29 cellular contexts compared by ENCODE assay signal in genomic region chr5:3175416-3175815, GRCh38.
"Had no signal": no experiment of that assay in that cellular context is flagged by ENCODE, and none has a peak within 500 bp of the region (broad histone marks: within the 10 kb centered on the region; RNA-seq: fewer than 3 reads in every experiment).

No MANE protein-coding gene starts in this region.

- H3K27me3 ChIP-seq: testis, thyroid gland, tibial artery, tibial nerve, transverse colon, upper lobe of left lung, upper lobe of right lung, uterus, vagina had no signal

- ATAC-seq: stimulated activated effector memory CD8-positive, alpha-beta T cell treated with anti-CD3 and anti-CD28 coated beads, Interleukin-12 subunit alpha, Interleukin-12 subunit beta, amount 100 ng/mL, for 72 hours; stimulated activated memory B cell treated with anti-CD40 and anti-IgM and Interleukin-4, amounts not matched to agents 10 μg/mL and 1 μg/mL and 100 μg/mL, for 72 hours; stimulated activated naive B cell treated with anti-CD40 and anti-IgM and Interleukin-4, amounts not matched to agents 10 μg/mL and 1 μg/mL and 100 μg/mL, for 72 hours; stimulated activated naive CD8-positive, alpha-beta T cell treated with anti-CD3 and anti-CD28 coated beads, Interleukin-15, amount 100 ng/mL, for 72 hours; stimulated activated naive CD8-positive, alpha-beta T cell treated with anti-CD3 and anti-CD28 coated beads, Interleukin-15, Interleukin-2, amounts not matched to agents 100 U/mL and 50 U/mL, for 24 hours; upper lobe of right lung had no signal

- DNase-seq: stimulated activated CD4-positive, alpha-beta T cell treated with anti-CD3 and anti-CD28 coated beads, Interleukin-2, amount 100 ng/mL, for 48 hours; stimulated activated CD4-positive, alpha-beta T cell treated with anti-CD3 and anti-CD28 coated beads, Interleukin-4, amount 100 ng/mL, for 1 hour; stimulated activated CD4-positive, alpha-beta T cell treated with anti-CD3 and anti-CD28 coated beads, Interleukin-4, amount 100 ng/mL, for 24 hours; stimulated activated CD4-positive, alpha-beta T cell treated with anti-CD3 and anti-CD28 coated beads, Interleukin-4, amount 100 ng/mL, for 4 hours; stimulated activated CD8-positive, alpha-beta memory T cell treated with anti-CD3 and anti-CD28 coated beads, Interleukin-4, amount 100 ng/mL, for 48 hours; stimulated activated naive B cell treated with anti-CD40 and anti-IgM and Interleukin-4, amounts not matched to agents 10 μg/mL and 1 μg/mL and 100 μg/mL, for 72 hours; stimulated activated naive CD4-positive, alpha-beta T cell; stimulated activated naive CD4-positive, alpha-beta T cell treated with Interleukin-2 at 50 U/mL for 16 hours; stimulated activated naive CD8-positive, alpha-beta T cell treated with anti-CD3 and anti-CD28 coated beads, Interleukin-15, amount 100 ng/mL, for 72 hours; stimulated activated naive CD8-positive, alpha-beta T cell treated with anti-CD3 and anti-CD28 coated beads, Interleukin-15, Interleukin-2, amounts not matched to agents 100 U/mL and 50 U/mL, for 24 hours; stomach; substantia nigra; testis; thyroid gland; tibial artery; transverse colon; trophoblast cell; upper lobe of left lung; upper lobe of right lung; uterus had no signal

- H3K4me1 ChIP-seq: stomach, suprapubic skin, testis, thyroid gland, tibial artery, tibial nerve, transverse colon, upper lobe of left lung, upper lobe of right lung, uterus, vagina had no signal

- H3K9me3 Mint-ChIP-seq: type B pancreatic cell had no signal

- H3K27ac Mint-ChIP-seq: stimulated activated effector memory CD8-positive, alpha-beta T cell treated with anti-CD3 and anti-CD28 coated beads, Interleukin-12 subunit alpha, Interleukin-12 subunit beta, amount 100 ng/mL, for 72 hours; stimulated activated memory B cell treated with anti-CD40 and anti-IgM and Interleukin-4, amounts not matched to agents 10 μg/mL and 1 μg/mL and 100 μg/mL, for 72 hours; stimulated activated naive B cell treated with anti-CD40 and anti-IgM and Interleukin-4, amounts not matched to agents 10 μg/mL and 1 μg/mL and 100 μg/mL, for 72 hours; stimulated activated naive CD8-positive, alpha-beta T cell treated with anti-CD3 and anti-CD28 coated beads, Interleukin-15, amount 100 ng/mL, for 72 hours; stimulated activated naive CD8-positive, alpha-beta T cell treated with anti-CD3 and anti-CD28 coated beads, Interleukin-15, Interleukin-2, amounts not matched to agents 100 ng/mL and 50 ng/mL, for 24 hours; type B pancreatic cell had no signal

- FAIRE-seq: urothelium cell line had no signal

- H3K27ac ChIP-seq: stomach, suprapubic skin, testis, thoracic aorta, thyroid gland, tibial artery, tibial nerve, transverse colon, upper lobe of left lung, upper lobe of right lung, uterus, vagina had no signal

- H3K36me3 Mint-ChIP-seq: stimulated activated effector memory CD8-positive, alpha-beta T cell treated with anti-CD3 and anti-CD28 coated beads, Interleukin-12 subunit alpha, Interleukin-12 subunit beta, amount 100 ng/mL, for 72 hours; stimulated activated memory B cell treated with anti-CD40 and anti-IgM and Interleukin-4, amounts not matched to agents 10 μg/mL and 1 μg/mL and 100 μg/mL, for 72 hours; stimulated activated naive B cell treated with anti-CD40 and anti-IgM and Interleukin-4, amounts not matched to agents 10 μg/mL and 1 μg/mL and 100 μg/mL, for 72 hours; type B pancreatic cell had no signal

- H3K9me3 ChIP-seq: suprapubic skin, testis, thoracic aorta, thyroid gland, tibial artery, tibial nerve, transverse colon, upper lobe of left lung, uterus, vagina had no signal

- H3K4me3 Mint-ChIP-seq: stimulated activated effector memory CD8-positive, alpha-beta T cell treated with anti-CD3 and anti-CD28 coated beads, Interleukin-12 subunit alpha, Interleukin-12 subunit beta, amount 100 ng/mL, for 72 hours; stimulated activated memory B cell treated with anti-CD40 and anti-IgM and Interleukin-4, amounts not matched to agents 10 μg/mL and 1 μg/mL and 100 μg/mL, for 72 hours; stimulated activated naive B cell treated with anti-CD40 and anti-IgM and Interleukin-4, amounts not matched to agents 10 μg/mL and 1 μg/mL and 100 μg/mL, for 72 hours; stimulated activated naive CD8-positive, alpha-beta T cell treated with anti-CD3 and anti-CD28 coated beads, Interleukin-15, amount 100 ng/mL, for 72 hours; stimulated activated naive CD8-positive, alpha-beta T cell treated with anti-CD3 and anti-CD28 coated beads, Interleukin-15, Interleukin-2, amounts not matched to agents 100 ng/mL and 50 ng/mL, for 24 hours; type B pancreatic cell had no signal

- H3K4me1 Mint-ChIP-seq: stimulated activated effector memory CD8-positive, alpha-beta T cell treated with anti-CD3 and anti-CD28 coated beads, Interleukin-12 subunit alpha, Interleukin-12 subunit beta, amount 100 ng/mL, for 72 hours; stimulated activated memory B cell treated with anti-CD40 and anti-IgM and Interleukin-4, amounts not matched to agents 10 μg/mL and 1 μg/mL and 100 μg/mL, for 72 hours; stimulated activated naive B cell treated with anti-CD40 and anti-IgM and Interleukin-4, amounts not matched to agents 10 μg/mL and 1 μg/mL and 100 μg/mL, for 72 hours; stimulated activated naive CD8-positive, alpha-beta T cell treated with anti-CD3 and anti-CD28 coated beads, Interleukin-15, amount 100 ng/mL, for 72 hours had no signal

- H3K27me3 Mint-ChIP-seq: stimulated activated memory B cell treated with anti-CD40 and anti-IgM and Interleukin-4, amounts not matched to agents 10 μg/mL and 1 μg/mL and 100 μg/mL, for 72 hours; stimulated activated naive B cell treated with anti-CD40 and anti-IgM and Interleukin-4, amounts not matched to agents 10 μg/mL and 1 μg/mL and 100 μg/mL, for 72 hours; stimulated activated naive CD8-positive, alpha-beta T cell treated with anti-CD3 and anti-CD28 coated beads, Interleukin-15, amount 100 ng/mL, for 72 hours had no signal
